In genomic region chr3:25174251-25174650, GRCh38 we compare ENCODE assay signal across 23 cellular contexts.
"Had no signal": no experiment of that assay in that cellular context is flagged by ENCODE, and none has a peak within 500 bp of the region (broad histone marks: within the 10 kb centered on the region; RNA-seq: fewer than 3 reads in every experiment).

No MANE protein-coding gene starts in this region.

- DNase-seq: Kasumi-1, MM.1S, NCI-H1092 treated with DMSO at 0.1 percent for 48 hours, NCI-H1436, NCI-H187, NCI-H2029, NCI-H2081 treated with DMSO at 0.1 percent for 48 hours, NCI-H2171, NCI-H226, NCI-H446, NCI-H510A, NCI-H524 treated with DMSO at 0.1 percent for 48 hours, NCI-H774, Right ventricle myocardium superior, RPMI8226, SIG-M5, SW 1271 had no signal

- ATAC-seq: K562 had no signal

- H3K27ac Mint-ChIP-seq: IgD-negative memory B cell had no signal

- H3K36me3 ChIP-seq: SJSA1 had no signal

- H3K27me3 ChIP-seq: SJSA1 had no signal

- H3K4me3 ChIP-seq: K562, SJSA1, SK-N-MC had no signal

- H3K4me2 ChIP-seq: KMS-11 had no signal

- H3K4me1 Mint-ChIP-seq: IgD-negative memory B cell had no signal

- H3K27ac ChIP-seq: HL-60, KMS-11, SJSA1, SK-N-MC had no signal

- H3K27me3 Mint-ChIP-seq: IgD-negative memory B cell had no signal

- H3K9me3 ChIP-seq: SJSA1 had no signal

- H3K4me1 ChIP-seq: SJSA1 had no signal

- H3K4me3 Mint-ChIP-seq: IgD-negative memory B cell had no signal

- H3K36me3 Mint-ChIP-seq: IgD-negative memory B cell had no signal

- H3K9ac ChIP-seq: KMS-11 had no signal
